ENCODE assay signal across 29 cellular contexts in the genomic region with DNA sequence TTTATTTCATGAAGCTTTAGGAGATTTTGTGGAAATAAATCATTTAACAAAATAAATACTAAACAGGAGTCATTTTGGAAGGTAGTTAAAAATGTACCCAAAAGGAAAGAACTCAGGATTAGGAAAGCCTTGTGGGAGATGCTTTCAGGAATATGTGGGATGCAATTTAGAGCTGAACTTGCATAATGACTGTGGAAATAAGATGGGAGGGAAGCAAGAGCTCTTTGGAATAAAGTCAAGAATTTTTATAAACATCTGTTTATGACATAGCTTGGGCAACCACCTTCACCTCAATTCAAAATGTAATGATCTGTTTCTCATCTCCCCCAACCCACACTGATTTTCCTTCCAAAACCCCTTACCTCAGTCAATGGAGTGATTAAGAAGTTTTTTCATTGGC.
"Had no signal": no experiment of that assay in that cellular context is flagged by ENCODE, and none has a peak within 500 bp of the region (broad histone marks: within the 10 kb centered on the region; RNA-seq: fewer than 3 reads in every experiment).

No MANE protein-coding gene starts in this region.

- DNase-seq: activated CD4-positive, alpha-beta T cell treated with anti-CD3 and anti-CD28 coated beads for 4 hours; activated CD8-positive, alpha-beta memory T cell treated with anti-CD3 and anti-CD28 coated beads, Interleukin-2, amount 50 U/mL, for 4 hours; activated CD8-positive, alpha-beta T cell treated with anti-CD3 and anti-CD28 coated beads for 36 hours; activated gamma-delta T cell treated with Interleukin-2 at 50 U/mL for 16 hours; activated naive CD4-positive, alpha-beta T cell treated with anti-CD3 and anti-CD28 coated beads, Interleukin-2, amount 10 ng/mL, durations not matched to agents 7 days and 5 days; activated naive CD8-positive, alpha-beta T cell treated with anti-CD3 and anti-CD28 coated beads for 36 hours; activated T-cell treated with anti-CD3 and anti-CD28 coated beads, Interleukin-2, amount 50 U/mL, for 72 hours; adrenal gland; aorta; central memory CD4-positive, alpha-beta T cell; MG63; MV-4-11; NCI-H1092 treated with DMSO at 0.1 percent for 48 hours; NCI-H1417 treated with DMSO at 0.1 percent for 48 hours; NCI-H1694; NCI-H2029; NCI-H2107; NCI-H345; NCI-H510A; NCI-H526 treated with DMSO at 0.1 percent for 48 hours; NCI-H82; OCI-M1; RPMI8226; SW 1271 had no signal

- ATAC-seq: activated CD4-positive, CD25-positive, alpha-beta regulatory T cell treated with anti-CD3 and anti-CD28 coated beads, Interleukin-2, amount 50 U/mL, for 24 hours; activated CD8-positive, alpha-beta T cell treated with anti-CD3 and anti-CD28 coated beads for 36 hours; activated T-cell treated with anti-CD3 and anti-CD28 coated beads, Interleukin-2, amount 50 U/mL, for 72 hours; Panc1; Right ventricle myocardium inferior; SK-N-SH treated with all-trans-retinoic acid at 6 μM for 48 hours had no signal

- H3K36me3 ChIP-seq: adrenal gland, MG63, SJSA1 had no signal

- H3K4me3 ChIP-seq: adrenal gland, MG63, SJSA1 had no signal

- H3K27me3 ChIP-seq: adrenal gland, MG63, SJSA1 had no signal
